ENCODE assay signal across 1 cellular context in genomic region chr6:80095600-80095999, GRCh38.
A peak's percentile ranks its signal among the peaks of the same experiment; 100 is the strongest.
TF ChIP-seq lines count a peak whose summit lies in the region.

No MANE protein-coding gene starts in this region.

TF ChIP-seq in K562, 482 proteins besides CTCF, POLR2A, EP300 and RAD21:
- TF ChIP-seq TSHZ1 (CRISPR knock-in tag; IDR thresholded peaks at IDR 0.05) (no peak), ZNF766 (CRISPR knock-in tag; conservative IDR thresholded peaks at IDR 0.05) (0 out of 2 replicates have a peak, but pooled peaks have one; percentile 35)
